Comparison of ENCODE assay signal across 1 cellular context in genomic region chr9:100601216-100601615, GRCh38.
TF ChIP-seq lines count a peak whose summit lies in the region.

No MANE protein-coding gene starts in this region.

TF ChIP-seq in GM12878, 131 proteins besides CTCF, POLR2A, EP300 and RAD21:
- 0 out of 2 replicates have a peak, but pooled peaks have one; percentile 20 for TF ChIP-seq E2F4 (IDR thresholded peaks at IDR 0.05; ENCODE audit: low read depth, low read length)
- TF ChIP-seq SMC3 (IDR thresholded peaks at IDR 0.05; ENCODE audit: borderline replicate concordance, low read length), result peak; percentile 65
- no peak for TF ChIP-seq TBL1XR1 (IDR thresholded peaks at IDR 0.05; ENCODE audit: low read depth, low read length)
- TF ChIP-seq SRF (IDR thresholded peaks at IDR 0.05; ENCODE audit: low read depth in 2 of 2, low read length in 2 of 2), result 0 out of 4 replicates have a peak, but pooled peaks of 1 of the 2 experiments have one; percentile 9
- no peak for TF ChIP-seq PAX8 (IDR thresholded peaks at IDR 0.05)
